Comparison of ENCODE assay signal across 18 cellular contexts in genomic region chr4:179586460-179586859, GRCh38.
A peak's percentile ranks its signal among the peaks of the same experiment; 100 is the strongest.
DNase-seq lines count a peak whose midpoint lies in the region; ATAC-seq and TF ChIP-seq lines count a peak whose summit lies in the region.
"Had no signal": no experiment of that assay in that cellular context is flagged by ENCODE, and none has a peak within 500 bp of the region (broad histone marks: within the 10 kb centered on the region; RNA-seq: fewer than 3 reads in every experiment).

No MANE protein-coding gene starts in this region.

- peaks cover 4% of the 10 kb centered on the region for H3K9me3 ChIP-seq in mammary epithelial cell (replicated peaks; ENCODE audit: insufficient read depth, low read length)
- H3K9me3 ChIP-seq in RWPE2 (ENCODE audit: severe bottlenecking): no peaks in the 10 kb centered on the region
- H3K9me3 ChIP-seq in smooth muscle cell (replicated peaks; ENCODE audit: low read depth): no peaks in the 10 kb centered on the region
- H3K9me3 ChIP-seq: Caco-2, Peyer's patch had no signal

- H3K27ac Mint-ChIP-seq in MCF 10A (ENCODE audit: low read depth, unreplicated experiment): no peak overlapping the region
- H3K27ac Mint-ChIP-seq: CD14-positive monocyte, HFFc6 had no signal

- no peaks in the 10 kb centered on the region for H3K9me3 Mint-ChIP-seq in MCF 10A (ENCODE audit: unreplicated experiment)

- H2AFZ ChIP-seq in mammary epithelial cell (ENCODE audit: low read depth, low read length) (no peak overlapping the region), smooth muscle cell (ENCODE audit: low read depth) (peak overlapping the region; percentile 57)

- no peaks in the 10 kb centered on the region for H3K36me3 Mint-ChIP-seq in MCF 10A (ENCODE audit: insufficient read depth, unreplicated experiment)
- H3K36me3 Mint-ChIP-seq: CD14-positive monocyte had no signal

- H3K4me1 Mint-ChIP-seq in MCF 10A (ENCODE audit: insufficient read depth, unreplicated experiment): no peaks in the 10 kb centered on the region
- H3K4me1 Mint-ChIP-seq: CD14-positive monocyte had no signal

- no peaks in the 10 kb centered on the region for H3K27me3 Mint-ChIP-seq in MCF 10A (ENCODE audit: insufficient read depth, unreplicated experiment)

- dilution Hi-C loops in mammary epithelial cell (cut with HindIII; ENCODE audit: low sequenced_read_pairs): no loop called here

- POLR2A ChIA-PET in MCF 10A (lab: Yijun Ruan, JAX): no interaction called here

- intact Hi-C loops in MCF 10A (cut with micrococcal nuclease) (no loop called here), mammary epithelial cell (cut with micrococcal nuclease) (no loop called here)

- H4K20me1 ChIP-seq in mammary epithelial cell (ENCODE audit: insufficient read depth, low read length): no peaks in the 10 kb centered on the region
- H4K20me1 ChIP-seq in smooth muscle cell (ENCODE audit: low read depth): no peaks in the 10 kb centered on the region

- H3K9ac ChIP-seq in mammary epithelial cell (ENCODE audit: insufficient read depth, low read length) (no peak overlapping the region), smooth muscle cell (ENCODE audit: low read depth) (no peak overlapping the region)

- H3K27me3 ChIP-seq in mammary epithelial cell (ENCODE audit: insufficient read depth, low read length) (no peaks in the 10 kb centered on the region), RWPE2 (ENCODE audit: insufficient read depth, poor library complexity, severe bottlenecking) (no peaks in the 10 kb centered on the region), smooth muscle cell (ENCODE audit: low read depth) (no peaks in the 10 kb centered on the region)
- H3K27me3 ChIP-seq: Peyer's patch had no signal

- no peak for TF ChIP-seq CTCF in MCF 10A (IDR thresholded peaks at IDR 0.05; ENCODE audit: unreplicated experiment)
- TF ChIP-seq CTCF in mammary epithelial cell (conservative IDR thresholded peaks at IDR 0.05 in 1 of 2, IDR thresholded peaks at IDR 0.05 in 1 of 2; ENCODE audit: extremely low read depth in 1 of 2, insufficient read depth in 1 of 2, low read depth in 1 of 2, low read length in 2 of 2): no peak
- TF ChIP-seq CTCF in RWPE2 (IDR thresholded peaks at IDR 0.05; ENCODE audit: poor library complexity, severe bottlenecking): no peak
- TF ChIP-seq CTCF in smooth muscle cell (IDR thresholded peaks at IDR 0.05; ENCODE audit: borderline replicate concordance, insufficient read depth, poor library complexity, severe bottlenecking): no peak

- CTCF ChIA-PET in MCF 10A (lab: Yijun Ruan, JAX): no interaction called here
- CTCF ChIA-PET in mammary epithelial cell (lab: Charles Lee; ENCODE audit: low non-redundant PET): no interaction called here

- H3K4me1 ChIP-seq in mammary epithelial cell (ENCODE audit: insufficient read depth, low read length) (no peaks in the 10 kb centered on the region), RWPE2 (ENCODE audit: insufficient read depth, poor library complexity, severe bottlenecking) (no peaks in the 10 kb centered on the region), smooth muscle cell (ENCODE audit: low read depth) (no peaks in the 10 kb centered on the region)
- H3K4me1 ChIP-seq: Caco-2, Peyer's patch had no signal

- H3K4me3 Mint-ChIP-seq in MCF 10A (ENCODE audit: unreplicated experiment): no peak overlapping the region
- H3K4me3 Mint-ChIP-seq: CD14-positive monocyte, HFFc6 had no signal

- WGBS in mammary epithelial cell (ENCODE audit: low coverage, missing lambda C conversion rate): 82% methylated on average over 8 of the region's 8 CpGs
- WGBS in smooth muscle cell (ENCODE audit: low lambda C conversion rate): 85% methylated on average over 8 of the region's 8 CpGs

- no peak overlapping the region for H3K27ac ChIP-seq in mammary epithelial cell (ENCODE audit: insufficient read depth, low read depth, low read length)
- no peak overlapping the region for H3K27ac ChIP-seq in RWPE2 (ENCODE audit: poor library complexity, severe bottlenecking)
- no peak overlapping the region for H3K27ac ChIP-seq in smooth muscle cell (ENCODE audit: low read depth)
- H3K27ac ChIP-seq: Peyer's patch had no signal

- H3K79me2 ChIP-seq in mammary epithelial cell (ENCODE audit: insufficient read depth, low read length): no peaks in the 10 kb centered on the region
- no peaks in the 10 kb centered on the region for H3K79me2 ChIP-seq in smooth muscle cell (ENCODE audit: low read depth)

- peak; percentile 49; the same call in 2 of the 3 replicates for ATAC-seq in RWPE2 (ENCODE audit: low read depth)
- no peak for ATAC-seq in GM19395 (IDR thresholded peaks at IDR 0.05; ENCODE audit: unreplicated experiment)
- ATAC-seq in HG02885 (IDR thresholded peaks at IDR 0.05; ENCODE audit: poor library complexity, unreplicated experiment): no peak
- ATAC-seq: GM12878 had no signal

- H3K4me2 ChIP-seq in mammary epithelial cell (ENCODE audit: insufficient read depth, low read depth, low read length) (no peak overlapping the region), smooth muscle cell (no peak overlapping the region)

- BruUV-seq in MCF 10A (replicated peaks; lab: Mats Ljungman, UMichigan) (no TSS peak), mammary epithelial cell (replicated peaks; lab: Mats Ljungman, UMichigan) (no TSS peak)

- no peak overlapping the region for H3K4me3 ChIP-seq in mammary epithelial cell (replicated peaks in 1 of 3; ENCODE audit: insufficient read depth in 1 of 3, low read depth in 2 of 3, low read length in 3 of 3)
- no peak overlapping the region for H3K4me3 ChIP-seq in RWPE2 (ENCODE audit: severe bottlenecking)
- no peak overlapping the region for H3K4me3 ChIP-seq in smooth muscle cell
- H3K4me3 ChIP-seq: GM12878, Peyer's patch had no signal

- in situ Hi-C loops in mammary epithelial cell (cut with MboI; ENCODE audit: low sequenced_read_pairs in 2 of 2): no loop called here

- H3F3A ChIP-seq in smooth muscle cell (ENCODE audit: low read depth): no peaks in the 10 kb centered on the region

- H3K36me3 ChIP-seq in mammary epithelial cell (ENCODE audit: insufficient read depth, low read length) (no peaks in the 10 kb centered on the region), RWPE2 (ENCODE audit: low read depth) (no peaks in the 10 kb centered on the region), smooth muscle cell (ENCODE audit: low read depth) (no peaks in the 10 kb centered on the region)
- H3K36me3 ChIP-seq: Peyer's patch had no signal

- DNase-seq in MCF 10A (ENCODE audit: unreplicated experiment): peak; percentile 24
- no peak for DNase-seq in mammary epithelial cell
- DNase-seq in RWPE2 (ENCODE audit: low spot score): no peak
- peak; percentile 23 for DNase-seq in iPS DF 19.7 (ENCODE audit: low read depth, low spot score)
- DNase-seq in smooth muscle cell (lab: John Stamatoyannopoulos, UW; ENCODE audit: unreplicated experiment): no peak
- DNase-seq in stimulated activated CD4-positive, alpha-beta T cell treated with anti-CD3 and anti-CD28 coated beads, Interleukin-2, amount 100 ng/mL, for 24 hours: no peak
- DNase-seq: Caco-2, HFFc6, NCI-H1436, NCI-H2081, NCI-H345, NCI-H748 treated with DMSO at 0.1 percent for 48 hours, Peyer's patch, SHP77 had no signal

Comparison
In these comparisons a context has a peak if more than half of its experiments do, and no peak if none do; other contexts are left out.
1. DNase-seq: peak in MCF 10A (single experiment) and iPS DF 19.7 (single experiment); none in mammary epithelial cell (single experiment), RWPE2 (single experiment), smooth muscle cell (single experiment) and stimulated activated CD4-positive, alpha-beta T cell treated with anti-CD3 and anti-CD28 coated beads, Interleukin-2, amount 100 ng/mL, for 24 hours (0 of 2).